In the genomic region with DNA sequence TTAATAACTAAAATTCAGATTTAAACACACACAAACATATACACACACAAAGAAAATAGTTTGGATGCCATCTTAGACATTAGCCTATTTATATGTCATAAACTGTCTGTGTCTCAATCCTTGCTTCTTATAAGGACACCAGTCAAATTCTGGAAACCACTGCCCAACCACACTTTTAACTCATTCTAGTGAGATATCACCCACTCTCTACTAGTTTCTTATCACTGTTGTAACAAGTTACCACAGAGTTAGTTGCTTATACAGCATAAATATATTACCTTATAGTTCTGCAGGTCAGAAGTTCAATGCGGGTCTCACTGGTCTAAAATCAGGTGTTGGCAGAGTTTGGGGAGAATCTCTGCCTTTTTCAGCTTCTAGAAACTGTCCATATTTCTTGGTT, we compare ENCODE assay signal across 23 cellular contexts.
A peak's percentile ranks its signal among the peaks of the same experiment; 100 is the strongest.
DNase-seq lines count a peak whose midpoint lies in the region; ATAC-seq, FAIRE-seq and TF ChIP-seq lines count a peak whose summit lies in the region.
"Had no signal": no experiment of that assay in that cellular context is flagged by ENCODE, and none has a peak within 500 bp of the region (broad histone marks: within the 10 kb centered on the region; RNA-seq: fewer than 3 reads in every experiment).

No MANE protein-coding gene starts in this region.

- H3K4me1 Mint-ChIP-seq in activated CD8-positive, alpha-beta T cell treated with anti-CD3 and anti-CD28 coated beads for 36 hours (ENCODE audit: low read depth): peaks cover 21% of the 10 kb centered on the region
- peaks cover 11% of the 10 kb centered on the region for H3K4me1 Mint-ChIP-seq in activated CD8-positive, alpha-beta T cell treated with anti-CD3 and anti-CD28 coated beads, Interleukin-2, amount 10 ng/mL, durations not matched to agents 7 days and 5 days (ENCODE audit: low read depth)
- H3K4me1 Mint-ChIP-seq in activated T-helper 17 cell treated with anti-CD3 and anti-CD28 coated beads, Interleukin-2, amount 50 U/mL, for 72 hours: no peaks in the 10 kb centered on the region
- H3K4me1 Mint-ChIP-seq in stimulated activated effector memory CD8-positive, alpha-beta T cell treated with anti-CD3 and anti-CD28 coated beads, Interleukin-12 subunit alpha, Interleukin-12 subunit beta, amount 100 ng/mL, for 72 hours: peaks cover 32% of the 10 kb centered on the region
- H3K4me1 Mint-ChIP-seq: activated naive CD4-positive, alpha-beta T cell treated with anti-CD3 and anti-CD28 coated beads, Interleukin-2, amount 50 U/mL, for 24 hours; B cell; naive B cell; T-helper 17 cell had no signal

- TF ChIP-seq CTCF in activated CD8-positive, alpha-beta T cell treated with anti-CD3 and anti-CD28 coated beads for 36 hours (IDR thresholded peaks at IDR 0.05): no peak
- TF ChIP-seq CTCF in D721Med (IDR thresholded peaks at IDR 0.05; ENCODE audit: insufficient read depth, missing control alignments): no peak

- ATAC-seq in activated CD8-positive, alpha-beta T cell treated with anti-CD3 and anti-CD28 coated beads for 36 hours: peak; percentile 40
- ATAC-seq in activated CD8-positive, alpha-beta T cell treated with anti-CD3 and anti-CD28 coated beads, Interleukin-2, amount 10 ng/mL, durations not matched to agents 7 days and 5 days: no peak
- ATAC-seq in HG02938 (IDR thresholded peaks at IDR 0.05; ENCODE audit: unreplicated experiment) (peak; percentile 39), GM19467 (IDR thresholded peaks at IDR 0.05; ENCODE audit: unreplicated experiment) (no peak)
- peak; percentile 59 for ATAC-seq in activated T-helper 17 cell treated with anti-CD3 and anti-CD28 coated beads, Interleukin-2, amount 50 U/mL, for 72 hours (replicated peaks)
- peak; percentile 77 for ATAC-seq in stimulated activated effector memory CD8-positive, alpha-beta T cell treated with anti-CD3 and anti-CD28 coated beads, Interleukin-12 subunit alpha, Interleukin-12 subunit beta, amount 100 ng/mL, for 72 hours
- ATAC-seq: T-helper 17 cell had no signal

- H3K9me3 Mint-ChIP-seq in activated CD8-positive, alpha-beta T cell treated with anti-CD3 and anti-CD28 coated beads for 36 hours: no peaks in the 10 kb centered on the region
- no peaks in the 10 kb centered on the region for H3K9me3 Mint-ChIP-seq in activated CD8-positive, alpha-beta T cell treated with anti-CD3 and anti-CD28 coated beads, Interleukin-2, amount 10 ng/mL, durations not matched to agents 7 days and 5 days (ENCODE audit: insufficient read depth)
- no peaks in the 10 kb centered on the region for H3K9me3 Mint-ChIP-seq in activated T-helper 17 cell treated with anti-CD3 and anti-CD28 coated beads, Interleukin-2, amount 50 U/mL, for 72 hours
- H3K9me3 Mint-ChIP-seq in stimulated activated effector memory CD8-positive, alpha-beta T cell treated with anti-CD3 and anti-CD28 coated beads, Interleukin-12 subunit alpha, Interleukin-12 subunit beta, amount 100 ng/mL, for 72 hours: no peaks in the 10 kb centered on the region
- H3K9me3 Mint-ChIP-seq: activated CD4-positive, alpha-beta memory T cell treated with anti-CD3 and anti-CD28 coated beads for 36 hours; activated naive CD4-positive, alpha-beta T cell treated with anti-CD3 and anti-CD28 coated beads, Interleukin-2, amount 50 U/mL, for 24 hours had no signal

- no peak overlapping the region for H3K4me3 Mint-ChIP-seq in activated CD8-positive, alpha-beta T cell treated with anti-CD3 and anti-CD28 coated beads for 36 hours
- no peak overlapping the region for H3K4me3 Mint-ChIP-seq in activated CD8-positive, alpha-beta T cell treated with anti-CD3 and anti-CD28 coated beads, Interleukin-2, amount 10 ng/mL, durations not matched to agents 7 days and 5 days
- H3K4me3 Mint-ChIP-seq in activated T-helper 17 cell treated with anti-CD3 and anti-CD28 coated beads, Interleukin-2, amount 50 U/mL, for 72 hours: peak overlapping the region; percentile 4
- H3K4me3 Mint-ChIP-seq in stimulated activated effector memory CD8-positive, alpha-beta T cell treated with anti-CD3 and anti-CD28 coated beads, Interleukin-12 subunit alpha, Interleukin-12 subunit beta, amount 100 ng/mL, for 72 hours: peak overlapping the region; percentile 25
- H3K4me3 Mint-ChIP-seq: activated CD4-positive, alpha-beta memory T cell treated with anti-CD3 and anti-CD28 coated beads for 36 hours; activated naive CD4-positive, alpha-beta T cell treated with anti-CD3 and anti-CD28 coated beads, Interleukin-2, amount 50 U/mL, for 24 hours; B cell; IgD-negative memory B cell; naive B cell; T-helper 17 cell had no signal

- POLR2A ChIA-PET in activated CD8-positive, alpha-beta T cell treated with anti-CD3 and anti-CD28 coated beads for 36 hours (lab: Charles Lee): no interaction called here
- POLR2A ChIA-PET in activated CD8-positive, alpha-beta T cell treated with anti-CD3 and anti-CD28 coated beads, Interleukin-2, amount 10 ng/mL, durations not matched to agents 7 days and 5 days (lab: Charles Lee): no interaction called here

- H3K27ac Mint-ChIP-seq in activated CD8-positive, alpha-beta T cell treated with anti-CD3 and anti-CD28 coated beads for 36 hours: peak overlapping the region; percentile 57
- no peak overlapping the region for H3K27ac Mint-ChIP-seq in activated CD8-positive, alpha-beta T cell treated with anti-CD3 and anti-CD28 coated beads, Interleukin-2, amount 10 ng/mL, durations not matched to agents 7 days and 5 days
- peak overlapping the region; percentile 12 for H3K27ac Mint-ChIP-seq in activated T-helper 17 cell treated with anti-CD3 and anti-CD28 coated beads, Interleukin-2, amount 50 U/mL, for 72 hours
- H3K27ac Mint-ChIP-seq in stimulated activated effector memory CD8-positive, alpha-beta T cell treated with anti-CD3 and anti-CD28 coated beads, Interleukin-12 subunit alpha, Interleukin-12 subunit beta, amount 100 ng/mL, for 72 hours: peak overlapping the region; percentile 29
- H3K27ac Mint-ChIP-seq: activated CD4-positive, alpha-beta memory T cell treated with anti-CD3 and anti-CD28 coated beads for 36 hours; activated naive CD4-positive, alpha-beta T cell treated with anti-CD3 and anti-CD28 coated beads, Interleukin-2, amount 50 U/mL, for 24 hours; B cell; IgD-negative memory B cell; naive B cell; T-helper 17 cell had no signal

- intact Hi-C loops in activated CD8-positive, alpha-beta T cell treated with anti-CD3 and anti-CD28 coated beads for 36 hours (cut with micrococcal nuclease): no loop called here

- H3K27me3 Mint-ChIP-seq in activated CD8-positive, alpha-beta T cell treated with anti-CD3 and anti-CD28 coated beads for 36 hours: peaks cover 9% of the 10 kb centered on the region
- peaks cover 8% of the 10 kb centered on the region for H3K27me3 Mint-ChIP-seq in activated CD8-positive, alpha-beta T cell treated with anti-CD3 and anti-CD28 coated beads, Interleukin-2, amount 10 ng/mL, durations not matched to agents 7 days and 5 days (ENCODE audit: low read depth)
- H3K27me3 Mint-ChIP-seq in activated T-helper 17 cell treated with anti-CD3 and anti-CD28 coated beads, Interleukin-2, amount 50 U/mL, for 72 hours: peaks cover 17% of the 10 kb centered on the region

- DNase-seq in activated CD8-positive, alpha-beta T cell treated with anti-CD3 and anti-CD28 coated beads for 36 hours: peak; percentile 16
- DNase-seq in activated CD8-positive, alpha-beta T cell treated with anti-CD3 and anti-CD28 coated beads, Interleukin-2, amount 10 ng/mL, durations not matched to agents 7 days and 5 days: no peak
- DNase-seq in stimulated activated effector memory CD8-positive, alpha-beta T cell treated with anti-CD3 and anti-CD28 coated beads, Interleukin-12 subunit alpha, Interleukin-12 subunit beta, amount 100 ng/mL, for 72 hours (ENCODE audit: low spot score in 2 of 2): no peak
- no peak for DNase-seq in T1000 (lab: John Stamatoyannopoulos, UW)
- no peak for DNase-seq in D721Med (ENCODE audit: insufficient read length, low spot score)
- DNase-seq: central memory CD4-positive, alpha-beta T cell; heart left ventricle; left colon; naive B cell; NCI-H1436; retina; RPMI8226; spleen; stimulated activated CD4-positive, alpha-beta T cell treated with anti-CD3 and anti-CD28 coated beads, Interleukin-4, amount 100 ng/mL, for 1 hour; stimulated activated naive CD4-positive, alpha-beta T cell treated with Interleukin-2 at 50 U/mL for 16 hours; T-helper 17 cell had no signal

- CTCF ChIA-PET in activated CD8-positive, alpha-beta T cell treated with anti-CD3 and anti-CD28 coated beads for 36 hours (lab: Charles Lee): no interaction called here
- CTCF ChIA-PET in activated CD8-positive, alpha-beta T cell treated with anti-CD3 and anti-CD28 coated beads, Interleukin-2, amount 10 ng/mL, durations not matched to agents 7 days and 5 days (lab: Charles Lee): no interaction called here

- no peak for FAIRE-seq in D721Med (lab: Jason Lieb, UNC)

- H3K36me3 Mint-ChIP-seq in activated CD8-positive, alpha-beta T cell treated with anti-CD3 and anti-CD28 coated beads for 36 hours (ENCODE audit: low read depth): no peaks in the 10 kb centered on the region
- H3K36me3 Mint-ChIP-seq in activated CD8-positive, alpha-beta T cell treated with anti-CD3 and anti-CD28 coated beads, Interleukin-2, amount 10 ng/mL, durations not matched to agents 7 days and 5 days (ENCODE audit: low read depth): no peaks in the 10 kb centered on the region
- H3K36me3 Mint-ChIP-seq in activated T-helper 17 cell treated with anti-CD3 and anti-CD28 coated beads, Interleukin-2, amount 50 U/mL, for 72 hours (ENCODE audit: low read depth): no peaks in the 10 kb centered on the region
- no peaks in the 10 kb centered on the region for H3K36me3 Mint-ChIP-seq in stimulated activated effector memory CD8-positive, alpha-beta T cell treated with anti-CD3 and anti-CD28 coated beads, Interleukin-12 subunit alpha, Interleukin-12 subunit beta, amount 100 ng/mL, for 72 hours
- H3K36me3 Mint-ChIP-seq: activated CD4-positive, alpha-beta memory T cell treated with anti-CD3 and anti-CD28 coated beads for 36 hours; activated naive CD4-positive, alpha-beta T cell treated with anti-CD3 and anti-CD28 coated beads, Interleukin-2, amount 50 U/mL, for 24 hours; IgD-negative memory B cell; naive B cell had no signal

Comparison
In these comparisons a context has a peak if more than half of its experiments do, and no peak if none do; other contexts are left out.
1. ATAC-seq: peak in activated CD8-positive, alpha-beta T cell treated with anti-CD3 and anti-CD28 coated beads for 36 hours (single experiment), HG02938 (single experiment), activated T-helper 17 cell treated with anti-CD3 and anti-CD28 coated beads, Interleukin-2, amount 50 U/mL, for 72 hours (single experiment) and stimulated activated effector memory CD8-positive, alpha-beta T cell treated with anti-CD3 and anti-CD28 coated beads, Interleukin-12 subunit alpha, Interleukin-12 subunit beta, amount 100 ng/mL, for 72 hours (single experiment); none in activated CD8-positive, alpha-beta T cell treated with anti-CD3 and anti-CD28 coated beads, Interleukin-2, amount 10 ng/mL, durations not matched to agents 7 days and 5 days (single experiment) and GM19467 (single experiment).
2. H3K4me3 Mint-ChIP-seq: peak in activated T-helper 17 cell treated with anti-CD3 and anti-CD28 coated beads, Interleukin-2, amount 50 U/mL, for 72 hours (single experiment) and stimulated activated effector memory CD8-positive, alpha-beta T cell treated with anti-CD3 and anti-CD28 coated beads, Interleukin-12 subunit alpha, Interleukin-12 subunit beta, amount 100 ng/mL, for 72 hours (single experiment); none in activated CD8-positive, alpha-beta T cell treated with anti-CD3 and anti-CD28 coated beads for 36 hours (single experiment) and activated CD8-positive, alpha-beta T cell treated with anti-CD3 and anti-CD28 coated beads, Interleukin-2, amount 10 ng/mL, durations not matched to agents 7 days and 5 days (single experiment).